Comparison of ENCODE assay signal across 22 cellular contexts in genomic region chr22:28933321-28933720, GRCh38. TPM values are rescaled to one million over a fixed set of nuclear protein-coding genes. Genes with fewer than 3 reads are reported as not detected.
DNase-seq lines count a peak whose midpoint lies in the region; TF ChIP-seq lines count a peak whose summit lies in the region.
"Had no signal": no experiment of that assay in that cellular context is flagged by ENCODE, and none has a peak within 500 bp of the region (broad histone marks: within the 10 kb centered on the region; RNA-seq: fewer than 3 reads in every experiment).

No MANE protein-coding gene starts in this region.

- H3K79me2 ChIP-seq in neural progenitor cell (ENCODE audit: low read depth) = peaks cover 90% of the 10 kb centered on the region

- H3K27me3 Mint-ChIP-seq in Caco-2 (ENCODE audit: insufficient read depth, unreplicated experiment) = no peaks in the 10 kb centered on the region
- no peaks in the 10 kb centered on the region for H3K27me3 Mint-ChIP-seq in neural progenitor cell (ENCODE audit: insufficient read depth, low read depth)

- POLR2A ChIA-PET in Caco-2 (lab: Charles Lee) = no interaction called here

- CTCF ChIA-PET in Caco-2 (lab: Charles Lee) = interaction anchor here (1.7 kb wide), 1 partner anchor 10 kb away, joined by 3 read pairs; no protein-coding TSS in a partner anchor

- H3K4me1 ChIP-seq in Caco-2 (peaks cover 74% of the 10 kb centered on the region), neural progenitor cell (peaks cover 52% of the 10 kb centered on the region)

- H3K9me3 ChIP-seq in Caco-2 = no peaks in the 10 kb centered on the region
- no peaks in the 10 kb centered on the region for H3K9me3 ChIP-seq in neural progenitor cell (ENCODE audit: low read depth)
- H3K9me3 ChIP-seq: BLaER1, SK-N-SH had no signal

- peaks cover 24% of the 10 kb centered on the region for H3F3A ChIP-seq in neural progenitor cell (ENCODE audit: low read depth)

- H3K4me3 Mint-ChIP-seq in Caco-2 (ENCODE audit: unreplicated experiment) = peak overlapping the region; percentile 57
- H3K4me3 Mint-ChIP-seq in neural progenitor cell = no peak overlapping the region
- H3K4me3 Mint-ChIP-seq: CD4-positive, alpha-beta T cell had no signal

- peak in 1 of 2 experiments; percentile 43 for DNase-seq in Caco-2
- peak; percentile 71 for DNase-seq in SW480 (ENCODE audit: low spot score)
- DNase-seq in kidney tubule cell (ENCODE audit: low spot score) = peak; percentile 61
- DNase-seq in neural progenitor cell (ENCODE audit: low spot score) = no peak
- no peak for DNase-seq in effector CD4-positive, alpha-beta T cell
- DNase-seq in pons (ENCODE audit: low spot score) = no peak
- DNase-seq in SIG-M5 (lab: John Stamatoyannopoulos, UW) = no peak
- DNase-seq: ACHN; CD4-positive, alpha-beta T cell; COR-L47; GDM1; GOT3; HCEC 1CT; Kasumi-1; NCI-H1694 treated with DMSO at 0.1 percent for 48 hours; NCI-H2081 treated with DMSO at 0.1 percent for 48 hours; NCI-H510A; PC-9; SHP77 treated with DMSO at 0.1 percent for 48 hours; SK-N-SH had no signal

- no peak overlapping the region for H2AFZ ChIP-seq in neural progenitor cell (replicated peaks)
- H2AFZ ChIP-seq: PC-9 had no signal

- H3K27me3 ChIP-seq in Caco-2 (replicated peaks; ENCODE audit: control insufficient read depth, insufficient read depth, low read length) (no peaks in the 10 kb centered on the region), neural progenitor cell (no peaks in the 10 kb centered on the region)
- H3K27me3 ChIP-seq: BLaER1 had no signal

- TF ChIP-seq CTCF in Caco-2 (IDR thresholded peaks at IDR 0.05; ENCODE audit: insufficient read depth in 1 of 2, low read depth in 1 of 2, low read length in 1 of 2, severe bottlenecking in 1 of 2, unreplicated experiment in 1 of 2) (no peak), neural progenitor cell (IDR thresholded peaks at IDR 0.05) (no peak)

- no peak overlapping the region for H3K4me2 ChIP-seq in neural progenitor cell
- H3K4me2 ChIP-seq: BLaER1, PC-9, SK-N-SH had no signal

- H3K4me3 ChIP-seq in Caco-2 (ENCODE audit: low read depth, low read length) = no peak overlapping the region
- H3K4me3 ChIP-seq in neural progenitor cell = no peak overlapping the region
- H3K4me3 ChIP-seq: BLaER1, PC-9 had no signal

- no peak overlapping the region for H3K27ac ChIP-seq in neural progenitor cell
- H3K27ac ChIP-seq: BLaER1, PC-9, RWPE1 had no signal

- H3K9ac ChIP-seq in neural progenitor cell = no peak overlapping the region
- H3K9ac ChIP-seq: BLaER1, SK-N-SH had no signal

- BruUV-seq in Caco-2 (replicated peaks; lab: Mats Ljungman, UMichigan) = no TSS peak

- H3K36me3 Mint-ChIP-seq in Caco-2 (ENCODE audit: insufficient read depth, unreplicated experiment) = peaks cover 55% of the 10 kb centered on the region
- H3K36me3 Mint-ChIP-seq in neural progenitor cell = peaks cover 28% of the 10 kb centered on the region

- peak overlapping the region; percentile 52 for H3K27ac Mint-ChIP-seq in Caco-2 (ENCODE audit: unreplicated experiment)
- peak overlapping the region; percentile 8 for H3K27ac Mint-ChIP-seq in neural progenitor cell
- H3K27ac Mint-ChIP-seq: CD4-positive, alpha-beta T cell had no signal

- H3K36me3 ChIP-seq in Caco-2 (ENCODE audit: control insufficient read depth, insufficient read depth, low read length) (no peaks in the 10 kb centered on the region; the same call in 1 of the 2 replicates), neural progenitor cell (no peaks in the 10 kb centered on the region)
- H3K36me3 ChIP-seq: BLaER1 had no signal

- intact Hi-C loops in Caco-2 (cut with micrococcal nuclease; ENCODE audit: unreplicated experiment) = loop anchor here (5.0 kb wide), 1 partner anchor 46 kb away; no protein-coding TSS in a partner anchor

- peaks cover 22% of the 10 kb centered on the region for H4K20me1 ChIP-seq in neural progenitor cell (ENCODE audit: low read depth)

- no peaks in the 10 kb centered on the region for H3K9me3 Mint-ChIP-seq in Caco-2 (ENCODE audit: unreplicated experiment)
- no peaks in the 10 kb centered on the region for H3K9me3 Mint-ChIP-seq in neural progenitor cell
- H3K9me3 Mint-ChIP-seq: CD4-positive, alpha-beta T cell had no signal

- H3K4me1 Mint-ChIP-seq in Caco-2 (ENCODE audit: low read depth, unreplicated experiment) (peaks cover 82% of the 10 kb centered on the region), neural progenitor cell (peaks cover 88% of the 10 kb centered on the region)

RNA-seq across cellular contexts. Expression of gene ZNRF3, which starts 49.9 kb away (rescaled TPM):
- 37.9 and 41.1 TPM in 2 replicates for total RNA-seq in Caco-2 (2022)
- 4.1 and 12.0 TPM in 2 replicates for total RNA-seq in neural progenitor cell (ENCODE audit: low replicate concordance)

Comparison
In these comparisons a context has a peak if more than half of its experiments do, and no peak if none do; other contexts are left out.
1. DNase-seq: peak in SW480 (single experiment) and kidney tubule cell (single experiment); none in neural progenitor cell (single experiment), effector CD4-positive, alpha-beta T cell (single experiment), pons (single experiment) and SIG-M5 (single experiment).